In genomic region chr13:44155422-44156293, GRCh38 we compare ENCODE assay signal across 10 cellular contexts.
DNase-seq lines count a peak whose midpoint lies in the region; ATAC-seq and TF ChIP-seq lines count a peak whose summit lies in the region.
"Had no signal": no experiment of that assay in that cellular context is flagged by ENCODE, and none has a peak within 500 bp of the region (broad histone marks: within the 10 kb centered on the region; RNA-seq: fewer than 3 reads in every experiment).

No MANE protein-coding gene starts in this region.

- H4K20me1 ChIP-seq in DND-41 (ENCODE audit: insufficient read depth, low read length), result no peaks in the 10 kb centered on the region

- H3K4me1 ChIP-seq in DND-41 (ENCODE audit: insufficient read depth, low read length) (no peaks in the 10 kb centered on the region), ascending aorta (peaks cover 5 to 50% of the 10 kb centered on the region in 2 donors)

- H3K27ac ChIP-seq in DND-41 (ENCODE audit: low read length) (no peak overlapping the region), ascending aorta (peak overlapping the region; percentile 79)
- H3K27ac ChIP-seq: PC-9 had no signal

- TF ChIP-seq CTCF in DND-41 (IDR thresholded peaks at IDR 0.05; ENCODE audit: borderline replicate concordance, extremely low read depth, low read length, poor library complexity, severe bottlenecking) (no peak), ascending aorta (IDR thresholded peaks at IDR 0.05) (no peak)

- no peak overlapping the region for H2AFZ ChIP-seq in DND-41 (ENCODE audit: low read depth, low read length)
- H2AFZ ChIP-seq: PC-9 had no signal

- H3K27me3 ChIP-seq in DND-41 (ENCODE audit: insufficient read depth, low read length, poor library complexity) (no peaks in the 10 kb centered on the region), ascending aorta (no peaks in the 10 kb centered on the region)

- H3K4me3 ChIP-seq in DND-41 (ENCODE audit: low read depth in 1 of 2, low read length in 2 of 2), result no peak overlapping the region
- H3K4me3 ChIP-seq in ascending aorta, result peak overlapping the region in 1 of 2 donors; percentile 39
- H3K4me3 ChIP-seq: PC-9 had no signal

- H3K9me3 ChIP-seq in DND-41 (ENCODE audit: insufficient read depth, low read length, severe bottlenecking), result no peaks in the 10 kb centered on the region
- no peaks in the 10 kb centered on the region for H3K9me3 ChIP-seq in ascending aorta

- intact Hi-C loops in ascending aorta (cut with DNase I), result loop anchor here (10.0 kb wide), 1 partner anchor 1169 kb away; no protein-coding TSS in a partner anchor

- no peak overlapping the region for H3K4me2 ChIP-seq in DND-41 (ENCODE audit: insufficient read depth, low read length)
- H3K4me2 ChIP-seq: PC-9 had no signal

- no peaks in the 10 kb centered on the region for H3K36me3 ChIP-seq in DND-41 (ENCODE audit: insufficient read depth, low read length)
- no peaks in the 10 kb centered on the region for H3K36me3 ChIP-seq in ascending aorta

- no peak overlapping the region for H3K9ac ChIP-seq in DND-41 (ENCODE audit: low read depth, low read length)

- H3K79me2 ChIP-seq in DND-41 (ENCODE audit: insufficient read depth, low read length), result no peaks in the 10 kb centered on the region

- DNase-seq in DND-41, result no peak
- DNase-seq in ascending aorta (ENCODE audit: low spot score in 2 of 2), result peak in 1 of 2 donors; percentile 82
- DNase-seq in hypothalamus (lab: John Stamatoyannopoulos, UW), result peak in 31 of 51 donors; percentile 12 to 73 (median 41)
- DNase-seq in renal cortical epithelial cell (ENCODE audit: low read depth), result peak; percentile 26
- no peak for DNase-seq in NCI-H524 treated with DMSO at 0.1 percent for 48 hours (lab: John Stamatoyannopoulos, UW)
- no peak for DNase-seq in activated T-cell treated with anti-CD3 and anti-CD28 coated beads, Interleukin-2, amount 50 U/mL, for 48 hours
- DNase-seq: natural killer cell, PC-9 had no signal

- ATAC-seq in DND-41 (ENCODE audit: insufficient read depth, low read depth) (peak; percentile 55; the same call in 2 of the 3 replicates), esophagus mucosa (no peak), HG03442 (IDR thresholded peaks at IDR 0.05; ENCODE audit: unreplicated experiment) (no peak)
- ATAC-seq: natural killer cell had no signal

Comparison
In these comparisons a context has a peak if more than half of its experiments do, and no peak if none do; other contexts are left out.
1. DNase-seq: peak in hypothalamus (31 of 51) and renal cortical epithelial cell (single experiment); none in DND-41 (single experiment), NCI-H524 treated with DMSO at 0.1 percent for 48 hours (single experiment) and activated T-cell treated with anti-CD3 and anti-CD28 coated beads, Interleukin-2, amount 50 U/mL, for 48 hours (0 of 2).